1 cellular context compared by ENCODE assay signal in the genomic region with DNA sequence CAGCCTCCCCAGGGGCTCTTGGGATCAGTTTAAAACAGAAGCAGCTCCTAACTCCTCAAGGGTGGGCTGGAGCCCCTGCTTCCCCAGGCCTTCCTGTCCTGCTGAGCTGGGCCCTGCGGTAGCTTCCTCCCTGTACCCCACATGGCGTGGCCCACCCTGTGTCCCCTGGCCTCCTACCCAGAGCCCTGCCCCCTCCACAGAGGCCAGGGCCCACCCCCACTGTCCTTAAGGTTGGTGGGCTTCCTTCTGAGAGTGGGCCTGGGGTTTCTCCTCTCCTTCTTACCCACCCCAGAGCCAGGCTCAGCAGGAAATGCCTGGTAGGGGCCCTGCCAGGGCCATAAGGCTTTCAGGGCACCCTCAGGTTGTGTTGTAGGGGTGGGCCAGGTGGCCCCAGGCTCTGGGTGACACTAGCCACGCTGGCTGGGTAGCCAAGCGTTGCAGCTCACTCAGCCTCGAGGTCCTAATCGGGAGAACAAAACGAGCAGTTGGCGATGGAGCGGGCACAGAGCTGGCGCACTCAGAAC.
TF ChIP-seq lines count a peak whose summit lies in the region.

No MANE protein-coding gene starts in this region.

TF ChIP-seq in WTC11, 78 proteins besides CTCF, POLR2A, EP300 and RAD21 (continued from another document):
- no peak for TF ChIP-seq CREB1 (CRISPR knock-in tag; IDR thresholded peaks at IDR 0.05)
- no peak for TF ChIP-seq GRHL2 (CRISPR knock-in tag; IDR thresholded peaks at IDR 0.05; ENCODE audit: insufficient replicate concordance, severe bottlenecking)
- TF ChIP-seq ELF4 (CRISPR knock-in tag; IDR thresholded peaks at IDR 0.05; ENCODE audit: low read depth) = no peak
- TF ChIP-seq, protein P1, sequence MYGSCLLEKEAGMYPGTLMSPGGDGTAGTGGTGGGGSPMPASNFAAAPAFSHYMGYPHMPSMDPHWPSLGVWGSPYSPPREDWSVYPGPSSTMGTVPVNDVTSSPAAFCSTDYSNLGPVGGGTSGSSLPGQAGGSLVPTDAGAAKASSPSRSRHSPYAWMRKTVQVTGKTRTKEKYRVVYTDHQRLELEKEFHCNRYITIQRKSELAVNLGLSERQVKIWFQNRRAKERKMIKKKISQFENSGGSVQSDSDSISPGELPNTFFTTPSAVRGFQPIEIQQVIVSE (CRISPR knock-in tag; IDR thresholded peaks at IDR 0.05; ENCODE audit: borderline replicate concordance) = no peak
- no peak for TF ChIP-seq ZNF232 (CRISPR knock-in tag; IDR thresholded peaks at IDR 0.05)
